Comparison of ENCODE assay signal across 13 cellular contexts in genomic region chr5:75363726-75364495, GRCh38. TPM values are rescaled to one million over a fixed set of nuclear protein-coding genes. Genes with fewer than 3 reads are reported as not detected.
DNase-seq lines count a peak whose midpoint lies in the region; ATAC-seq, FAIRE-seq and TF ChIP-seq lines count a peak whose summit lies in the region.
"Had no signal": no experiment of that assay in that cellular context is flagged by ENCODE, and none has a peak within 500 bp of the region (broad histone marks: within the 10 kb centered on the region; RNA-seq: fewer than 3 reads in every experiment).

No MANE protein-coding gene starts in this region.

- no peaks in the 10 kb centered on the region for H3K9me3 ChIP-seq in neural progenitor cell (ENCODE audit: low read depth)

- peaks cover 24% of the 10 kb centered on the region for H3K36me3 Mint-ChIP-seq in neural progenitor cell

- H3K4me1 ChIP-seq in neural progenitor cell, result peaks cover 14% of the 10 kb centered on the region

- no peaks in the 10 kb centered on the region for H3K27me3 ChIP-seq in neural progenitor cell

- no peak for TF ChIP-seq CTCF in epithelial cell of esophagus (IDR thresholded peaks at IDR 0.05; ENCODE audit: insufficient read depth, low read depth, low read length, missing control alignments)
- no peak for TF ChIP-seq CTCF in neural progenitor cell (IDR thresholded peaks at IDR 0.05)

- no peak overlapping the region for H3K4me2 ChIP-seq in neural progenitor cell

- H3K4me3 Mint-ChIP-seq in neural progenitor cell, result no peak overlapping the region

- H3K9ac ChIP-seq in neural progenitor cell, result no peak overlapping the region

- peaks cover 18% of the 10 kb centered on the region for H3K36me3 ChIP-seq in neural progenitor cell

- H3F3A ChIP-seq in neural progenitor cell (ENCODE audit: low read depth), result peaks cover 66% of the 10 kb centered on the region

- no peak overlapping the region for H2AFZ ChIP-seq in neural progenitor cell (replicated peaks)

- H3K4me1 Mint-ChIP-seq in neural progenitor cell, result peaks cover 31% of the 10 kb centered on the region

- no peak overlapping the region for H3K4me3 ChIP-seq in epithelial cell of esophagus (ENCODE audit: low read length)
- H3K4me3 ChIP-seq in neural progenitor cell, result no peak overlapping the region

- peak overlapping the region; percentile 23 for H3K27ac ChIP-seq in neural progenitor cell

- no peak for FAIRE-seq in frontal cortex (lab: Jason Lieb, UNC)
- FAIRE-seq: GM18507 had no signal

- ATAC-seq in GM18858 (IDR thresholded peaks at IDR 0.05; ENCODE audit: unreplicated experiment) (no peak), HG02970 (IDR thresholded peaks at IDR 0.05; ENCODE audit: low FRiP score, unreplicated experiment) (no peak)

- peak overlapping the region; percentile 10 for H3K27ac Mint-ChIP-seq in neural progenitor cell

- in situ Hi-C loops in G401 (cut with HindIII; ENCODE audit: low sequenced_read_pairs), result no loop called here

- peaks cover 6% of the 10 kb centered on the region for H3K27me3 Mint-ChIP-seq in neural progenitor cell (ENCODE audit: insufficient read depth, low read depth)

- no peaks in the 10 kb centered on the region for H3K9me3 Mint-ChIP-seq in neural progenitor cell

- peaks cover 40% of the 10 kb centered on the region for H4K20me1 ChIP-seq in neural progenitor cell (ENCODE audit: low read depth)

- DNase-seq in G401 (ENCODE audit: low spot score), result peak; percentile 63
- peak; percentile 29 for DNase-seq in NCI-H2196 treated with DMSO at 0.1 percent for 48 hours (lab: John Stamatoyannopoulos, UW; ENCODE audit: unreplicated experiment)
- peak; percentile 36 for DNase-seq in epithelial cell of esophagus (ENCODE audit: low read depth)
- no peak for DNase-seq in neural progenitor cell (ENCODE audit: low spot score)
- DNase-seq in GF-D8 (lab: John Stamatoyannopoulos, UW), result no peak
- no peak for DNase-seq in frontal cortex (ENCODE audit: low spot score in 2 of 2)
- DNase-seq: activated CD4-positive, CD25-positive, alpha-beta regulatory T cell treated with anti-CD3 and anti-CD28 coated beads, Interleukin-2, amount 50 U/mL, for 72 hours; activated naive CD4-positive, alpha-beta T cell treated with anti-CD3 and anti-CD28 coated beads, Interleukin-2, amount 50 U/mL, for 16 hours; GOT3; NCI-H1436 had no signal

- H3K79me2 ChIP-seq in neural progenitor cell (ENCODE audit: low read depth), result no peaks in the 10 kb centered on the region

RNA-seq across cellular contexts. Expression of gene HMGCR, which starts 26.9 kb away (rescaled TPM):
- 257 and 345 TPM in 2 replicates for total RNA-seq in G401 (2014; rRNA removed; shearing (Covaris generic))
- total RNA-seq in neural progenitor cell (ENCODE audit: low replicate concordance), result 227 and 248 TPM in 2 replicates
- 519 TPM for total RNA-seq in frontal cortex

Comparison
In these comparisons a context has a peak if more than half of its experiments do, and no peak if none do; other contexts are left out.
1. DNase-seq: peak in G401 (single experiment), NCI-H2196 treated with DMSO at 0.1 percent for 48 hours (single experiment) and epithelial cell of esophagus (single experiment); none in neural progenitor cell (single experiment), GF-D8 (single experiment) and frontal cortex (0 of 2).